Comparison of ENCODE assay signal across 27 cellular contexts in genomic region chr5:32187675-32188074, GRCh38.
"Had no signal": no experiment of that assay in that cellular context is flagged by ENCODE, and none has a peak within 500 bp of the region (broad histone marks: within the 10 kb centered on the region; RNA-seq: fewer than 3 reads in every experiment).

No MANE protein-coding gene starts in this region.

- H3K27me3 Mint-ChIP-seq: dendritic cell treated with granulocyte-macrophage colony-stimulating factor and Interleukin-4, amounts not matched to agents 40 ng/mL and 50 ng/mL, for 4 days; effector memory CD8-positive, alpha-beta T cell had no signal

- H3K27me3 ChIP-seq: colonic mucosa, esophagus squamous epithelium, gastrocnemius medialis, heart right ventricle, left lung had no signal

- ATAC-seq: effector memory CD8-positive, alpha-beta T cell; esophagus mucosa; gastrocnemius medialis; heart right ventricle; left cardiac atrium; left lung; left ventricle myocardium superior; lower lobe of right lung; naive thymus-derived CD4-positive, alpha-beta T cell had no signal

- H3K4me1 Mint-ChIP-seq: endodermal cell had no signal

- H3K36me3 Mint-ChIP-seq: mesothelial cell of epicardium had no signal

- H3K9me3 Mint-ChIP-seq: effector memory CD8-positive, alpha-beta T cell had no signal

- H3K27ac Mint-ChIP-seq: dendritic cell treated with granulocyte-macrophage colony-stimulating factor and Interleukin-4, amounts not matched to agents 40 ng/mL and 50 ng/mL, for 4 days; effector memory CD8-positive, alpha-beta T cell; endodermal cell; mesothelial cell of epicardium; naive thymus-derived CD4-positive, alpha-beta T cell had no signal

- H3K36me3 ChIP-seq: colonic mucosa, esophagus squamous epithelium, gastrocnemius medialis, heart right ventricle, left lung, lower lobe of right lung had no signal

- H3K4me3 Mint-ChIP-seq: dendritic cell treated with granulocyte-macrophage colony-stimulating factor and Interleukin-4, amounts not matched to agents 40 ng/mL and 50 ng/mL, for 4 days; effector memory CD8-positive, alpha-beta T cell; endodermal cell; mesothelial cell of epicardium; naive thymus-derived CD4-positive, alpha-beta T cell had no signal

- H3K4me1 ChIP-seq: colonic mucosa, esophagus squamous epithelium, gastrocnemius medialis, lower lobe of right lung had no signal

- FAIRE-seq: endometrium, islet of Langerhans, keratinocyte had no signal

- DNase-seq: colonic mucosa; cortex of kidney; effector CD8-positive, alpha-beta T cell; effector memory CD8-positive, alpha-beta T cell; endodermal cell; erythroblast; esophagus squamous epithelium; foreskin fibroblast; foreskin melanocyte; gastrocnemius medialis; glutamatergic neuron; head of caudate nucleus; heart right ventricle; hippocampal formation; left cardiac atrium; left lung; left ventricle myocardium superior; lower lobe of right lung; mesenchymal stem cell; naive thymus-derived CD4-positive, alpha-beta T cell had no signal

- H3K4me3 ChIP-seq: colonic mucosa, esophagus squamous epithelium, gastrocnemius medialis, heart right ventricle, left lung, lower lobe of right lung had no signal

- H3K27ac ChIP-seq: colonic mucosa, epithelial cell of prostate, esophagus squamous epithelium, gastrocnemius medialis, heart right ventricle, left lung, lower lobe of right lung had no signal

- H3K9me3 ChIP-seq: colonic mucosa had no signal
